Comparison of ENCODE assay signal across 8 cellular contexts in the genomic region with DNA sequence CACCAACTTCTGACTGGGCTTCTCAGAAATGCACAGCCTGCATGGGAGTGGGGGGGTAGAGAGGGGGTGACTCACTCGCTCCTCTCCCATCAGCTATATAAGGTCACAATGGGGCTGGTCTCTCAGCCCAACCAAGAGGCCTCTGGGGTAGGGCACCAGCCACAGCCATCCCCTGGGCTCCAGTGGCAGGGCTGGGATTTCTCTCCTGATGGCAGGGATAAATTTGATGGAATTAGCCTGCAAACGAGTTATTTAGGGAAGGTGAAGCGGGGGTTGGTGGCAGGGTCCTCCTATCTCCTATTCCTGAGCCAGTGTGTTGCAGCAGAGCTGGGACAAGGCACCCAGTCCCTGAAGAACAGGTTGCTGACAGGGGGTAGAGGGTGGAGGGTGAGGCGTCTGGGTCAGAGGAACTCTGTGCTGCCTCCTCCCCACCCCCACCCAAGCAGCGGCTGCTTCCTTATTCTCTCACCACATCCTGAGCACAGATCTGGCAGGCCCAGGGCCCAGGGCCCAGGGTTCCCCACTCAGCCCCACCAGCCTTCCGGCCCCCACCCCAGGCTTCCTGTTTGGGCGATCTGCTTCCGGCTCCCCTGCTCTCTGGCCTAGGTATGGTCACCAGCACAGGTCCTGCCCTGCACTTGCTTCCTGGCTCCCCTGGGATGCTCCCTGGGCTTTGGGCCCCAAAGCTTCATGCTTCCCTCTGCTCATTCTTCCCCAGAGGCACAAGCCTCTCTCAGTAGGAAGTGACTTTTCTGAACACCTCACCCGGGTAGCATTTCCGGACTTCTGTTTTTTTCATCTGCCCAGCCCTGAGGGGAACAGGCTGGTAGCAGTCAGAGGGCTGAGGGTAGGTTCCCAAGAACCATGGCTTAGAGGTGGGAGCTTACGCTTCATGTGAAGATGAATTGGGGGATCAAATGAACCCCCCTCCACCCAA. TPM values are rescaled to one million over a fixed set of nuclear protein-coding genes. Genes with fewer than 3 reads are reported as not detected.
DNase-seq lines count a peak whose midpoint lies in the region; ATAC-seq and TF ChIP-seq lines count a peak whose summit lies in the region.

No MANE protein-coding gene starts in this region.

- peak overlapping the region; percentile 96; the same call in 2 of the 3 replicates for H2BK15ac ChIP-seq in IMR-90 (ENCODE audit: low read depth, low read length)

- peak overlapping the region; percentile 90 to 100 (median 98) for H3K4me2 ChIP-seq in BLaER1 treated with 17β-estradiol and CSF1 and Interleukin-3, amounts not matched to agents 10 nM and 100 nM
- peak overlapping the region; percentile 99 for H3K4me2 ChIP-seq in IMR-90 (ENCODE audit: low read depth, low read length)

- H4K5ac ChIP-seq in IMR-90 (ENCODE audit: low read depth, low read length): peak overlapping the region; percentile 61

- H2BK5ac ChIP-seq in IMR-90 (ENCODE audit: low read depth, low read length, poor library complexity, severe bottlenecking): peak overlapping the region; percentile 96

- H3K9me1 ChIP-seq in IMR-90 (ENCODE audit: insufficient read depth, low read length): no peaks in the 10 kb centered on the region

- peaks cover 58% of the 10 kb centered on the region for H3K4me1 Mint-ChIP-seq in WTC11

- POLR2A ChIA-PET in IMR-90 (lab: Charles Lee; ENCODE audit: unreplicated experiment): interaction anchor here (0.5 to 1.8 kb wide), 4 partner anchors 10 to 229 kb away, joined by 3 to 7 read pairs (median 5); partner anchors contain the start of gene DHX16
- POLR2A ChIA-PET in WTC11 (lab: Charles Lee): interaction anchor here (0.8 to 1.6 kb wide), 2 partner anchors 34 to 35 kb away, joined by 3 to 4 read pairs; partner anchors contain the start of gene MDC1

- TF ChIP-seq CTCF in IMR-90 (conservative IDR thresholded peaks at IDR 0.05; ENCODE audit: low read depth, low read length) (no peak), WTC11 (IDR thresholded peaks at IDR 0.05) (no peak), breast epithelium (IDR thresholded peaks at IDR 0.05) (no peak)

- H3K14ac ChIP-seq in IMR-90 (replicated peaks; ENCODE audit: low read depth, low read length): peak overlapping the region; percentile 100

- WGBS in IMR-90 (ENCODE audit: extremely low coverage in 2 of 2, insufficient read length in 1 of 2), 2 experiments: no CpG with 5 or more reads among the region's 11 CpGs

- peak overlapping the region; percentile 95 for H2AK9ac ChIP-seq in IMR-90 (replicated peaks; ENCODE audit: low read depth, low read length, poor library complexity)

- dilution Hi-C loops in IMR-90 (cut with HindIII; ENCODE audit: low sequenced_read_pairs, unreplicated experiment): no loop called here

- H3K27ac ChIP-seq in BLaER1 treated with 17β-estradiol and CSF1 and Interleukin-3, amounts not matched to agents 10 nM and 100 nM: peak overlapping the region; percentile 78 to 100 (median 99)
- H3K27ac ChIP-seq in IMR-90 (ENCODE audit: insufficient read depth, low read length) (peak overlapping the region; percentile 100), breast epithelium (peak overlapping the region; percentile 96 to 97)

- H3K36me3 ChIP-seq in BLaER1 treated with 17β-estradiol and CSF1 and Interleukin-3, amounts not matched to agents 10 nM and 100 nM: peaks cover 43 to 74% (median 71%) of the 10 kb centered on the region in 11 experiments
- peaks cover 54% of the 10 kb centered on the region for H3K36me3 ChIP-seq in IMR-90 (ENCODE audit: control insufficient read depth, insufficient read depth, low read length)
- no peaks in the 10 kb centered on the region for H3K36me3 ChIP-seq in breast epithelium

- H3K27me3 Mint-ChIP-seq in WTC11 (ENCODE audit: low read depth): no peaks in the 10 kb centered on the region

- intact Hi-C loops in IMR-90 (cut with micrococcal nuclease) (loop anchor here (1.0 to 5.0 kb wide), 3 partner anchors 39 to 405 kb away; no protein-coding TSS in a partner anchor), breast epithelium (cut with DNase I; ENCODE audit: low total_unique reads) (loop anchor here (2.0 kb wide), 1 partner anchor 40 kb away; no protein-coding TSS in a partner anchor)

- H2AFZ ChIP-seq in IMR-90 (replicated peaks; ENCODE audit: low read length, poor library complexity): peak overlapping the region; percentile 59

- peaks cover 60 to 84% (median 75%) of the 10 kb centered on the region in 11 experiments for H4K20me1 ChIP-seq in BLaER1 treated with 17β-estradiol and CSF1 and Interleukin-3, amounts not matched to agents 10 nM and 100 nM
- peaks cover 80% of the 10 kb centered on the region for H4K20me1 ChIP-seq in IMR-90 (ENCODE audit: insufficient read depth, low read length)

- BruUV-seq in IMR-90 (replicated peaks; lab: Mats Ljungman, UMichigan): TSS peak; percentile 93

- H2BK20ac ChIP-seq in IMR-90 (ENCODE audit: low read depth, low read length): peak overlapping the region; percentile 55

- peak overlapping the region; percentile 99 for H4K91ac ChIP-seq in IMR-90 (ENCODE audit: insufficient read depth, low read depth, low read length)

- H3K4me3 Mint-ChIP-seq in WTC11: peak overlapping the region; percentile 54

- CTCF ChIA-PET in IMR-90 (lab: Yijun Ruan, JAX): interaction anchor here (2.0 kb wide), 1 partner anchor 41 kb away, joined by 8 read pairs; no protein-coding TSS in a partner anchor
- CTCF ChIA-PET in WTC11 (lab: Charles Lee): interaction anchor here (0.6 to 9.7 kb wide), 7 partner anchors 10 to 229 kb away, joined by 3 to 131 read pairs (median 6); partner anchors contain the start of genes DHX16 and MDC1

- H3K27ac Mint-ChIP-seq in WTC11: peak overlapping the region; percentile 84

- peak; percentile 5; the same call in 1 of the 2 replicates for TF ChIP-seq RAD21 in IMR-90 (IDR thresholded peaks at IDR 0.05; ENCODE audit: low read length)

- peak overlapping the region; percentile 88 for H2BK120ac ChIP-seq in IMR-90 (ENCODE audit: low read depth, low read length)

- peak overlapping the region; percentile 100 for H3K56ac ChIP-seq in IMR-90 (ENCODE audit: extremely low read depth, insufficient read depth, low read length)

- H3K36me3 Mint-ChIP-seq in WTC11: peaks cover 4% of the 10 kb centered on the region

- peaks cover 0 to 35% of the 10 kb centered on the region in 2 experiments; a peak in 3 of 4 replicates for H3K79me1 ChIP-seq in IMR-90 (ENCODE audit: low read depth in 1 of 2, low read length in 2 of 2)

- no peaks in the 10 kb centered on the region for H3K27me3 ChIP-seq in BLaER1 treated with 17β-estradiol and CSF1 and Interleukin-3, amounts not matched to agents 10 nM and 100 nM
- H3K27me3 ChIP-seq in IMR-90 (ENCODE audit: control insufficient read depth, insufficient read depth, low read length): no peaks in the 10 kb centered on the region
- H3K27me3 ChIP-seq in breast epithelium: no peaks in the 10 kb centered on the region

- peak overlapping the region; percentile 90 to 96 for H4K8ac ChIP-seq in IMR-90 (ENCODE audit: low read depth in 2 of 2, low read length in 2 of 2)

- ATAC-seq in GM21367 (IDR thresholded peaks at IDR 0.05; ENCODE audit: unreplicated experiment): peak; percentile 29
- peak; percentile 63 for ATAC-seq in IMR-90 (ENCODE audit: low read depth)
- ATAC-seq in WTC11: peak; percentile 10

- no peaks in the 10 kb centered on the region for H3K9me3 Mint-ChIP-seq in WTC11

- H3K18ac ChIP-seq in IMR-90 (ENCODE audit: low read depth, low read length): peak overlapping the region; percentile 92

- H3K9ac ChIP-seq in BLaER1 treated with 17β-estradiol and CSF1 and Interleukin-3, amounts not matched to agents 10 nM and 100 nM: peak overlapping the region; percentile 91 to 100 (median 99)
- H3K9ac ChIP-seq in IMR-90 (ENCODE audit: low read depth, low read length): peak overlapping the region; percentile 100

- H3K9me3 ChIP-seq in BLaER1 treated with 17β-estradiol and CSF1 and Interleukin-3, amounts not matched to agents 10 nM and 100 nM (replicated peaks in 1 of 11): no peaks in the 10 kb centered on the region
- no peaks in the 10 kb centered on the region for H3K9me3 ChIP-seq in IMR-90 (ENCODE audit: control insufficient read depth, insufficient read depth, low read length)
- H3K9me3 ChIP-seq in breast epithelium: no peaks in the 10 kb centered on the region

- peak overlapping the region; percentile 100 for H3K23ac ChIP-seq in IMR-90 (ENCODE audit: low read depth, low read length)

- peaks cover 15 to 43% (median 38%) of the 10 kb centered on the region in 10 experiments for H3K4me1 ChIP-seq in BLaER1 treated with 17β-estradiol and CSF1 and Interleukin-3, amounts not matched to agents 10 nM and 100 nM
- peaks cover 14% of the 10 kb centered on the region for H3K4me1 ChIP-seq in IMR-90 (ENCODE audit: control insufficient read depth, insufficient read depth, low read length)
- H3K4me1 ChIP-seq in breast epithelium: peaks cover 7 to 11% of the 10 kb centered on the region in 2 donors

- H2AK5ac ChIP-seq in IMR-90 (ENCODE audit: low read depth, low read length): peak overlapping the region; percentile 98

- H3K4ac ChIP-seq in IMR-90 (ENCODE audit: low read depth, low read length): peak overlapping the region; percentile 98

- in situ Hi-C loops in IMR-90 (cut with MboI; ENCODE audit: low sequenced_read_pairs): loop anchor here (5.0 kb wide), 1 partner anchor 40 kb away; the partner anchor contains the start of gene TUBB

- DNase-seq in IMR-90: peak; percentile 95
- peak; percentile 42 for DNase-seq in WTC11 (ENCODE audit: low spot score)
- DNase-seq in breast epithelium (ENCODE audit: low spot score in 2 of 2): peak in 1 of 2 donors; percentile 79
- DNase-seq in kidney tubule cell (ENCODE audit: low spot score): peak; percentile 89
- DNase-seq in stimulated activated CD4-positive, alpha-beta T cell treated with anti-CD3 and anti-CD28 coated beads, Interleukin-15, amount 100 ng/mL, for 24 hours: peak; percentile 89
- DNase-seq in NCI-H146 (lab: John Stamatoyannopoulos, UW): no peak

- H3K4me3 ChIP-seq in BLaER1 treated with 17β-estradiol and CSF1 and Interleukin-3, amounts not matched to agents 10 nM and 100 nM: peak overlapping the region; percentile 83 to 100 (median 96)
- H3K4me3 ChIP-seq in IMR-90 (ENCODE audit: insufficient read depth, low read depth, low read length) (peak overlapping the region; percentile 97), breast epithelium (peak overlapping the region; percentile 76 to 82 (median 82))

- peak; percentile 97 for TF ChIP-seq POLR2A in IMR-90 (IDR thresholded peaks at IDR 0.05; ENCODE audit: low read depth, low read length)
- TF ChIP-seq POLR2A in breast epithelium (IDR thresholded peaks at IDR 0.05): no peak

RNA-seq across cellular contexts. Expression of gene PPP1R18, which starts 4.0 kb away (rescaled TPM):
- total RNA-seq in IMR-90 (2012; rRNA removed) (31.9 and 32.8 TPM in 2 replicates), WTC11 (2021) (25.6 to 36.5 TPM (median 26.2 TPM) in 3 replicates), breast epithelium (10 to 100 TPM; 18.3 to 41.6 (median 20.0) TPM)
- polyA plus RNA-seq in IMR-90 (2012; rRNA removed): 129 and 134 TPM in 2 replicates
- 129 and 140 TPM in 2 replicates for polyA plus RNA-seq in IMR-90 (2012; cell fraction: cytosol; rRNA removed)
- polyA plus RNA-seq in IMR-90 (2012; cell fraction: nucleus; rRNA removed; ENCODE audit: low replicate concordance): 114 and 118 TPM in 2 replicates

RNA-seq across cellular contexts. Expression of gene NRM, which starts 8.3 kb away (rescaled TPM):
- total RNA-seq in IMR-90 (2012; rRNA removed): 1.7 and 2.2 TPM in 2 replicates
- polyA plus RNA-seq in IMR-90 (2012; rRNA removed): 27.0 and 29.1 TPM in 2 replicates
- 21.0 and 21.9 TPM in 2 replicates for polyA plus RNA-seq in IMR-90 (2012; cell fraction: cytosol; rRNA removed)
- polyA plus RNA-seq in IMR-90 (2012; cell fraction: nucleus; rRNA removed; ENCODE audit: low replicate concordance): 15.5 and 15.8 TPM in 2 replicates
- 31.2 to 33.3 TPM (median 31.3 TPM) in 3 replicates for total RNA-seq in WTC11 (2021)
- 1 to 10 TPM; 1.8 to 4.0 (median 2.3) TPM for total RNA-seq in breast epithelium

RNA-seq across cellular contexts. Expression of gene DHX16, which starts 9.6 kb away (rescaled TPM):
- total RNA-seq in IMR-90 (2012; rRNA removed): 43.9 and 48.4 TPM in 2 replicates
- 47.9 and 48.3 TPM in 2 replicates for polyA plus RNA-seq in IMR-90 (2012; rRNA removed)
- 31.6 and 38.3 TPM in 2 replicates for polyA plus RNA-seq in IMR-90 (2012; cell fraction: cytosol; rRNA removed)
- 89.6 and 98.6 TPM in 2 replicates for polyA plus RNA-seq in IMR-90 (2012; cell fraction: nucleus; rRNA removed; ENCODE audit: low replicate concordance)
- 27.3 to 32.2 TPM (median 30.6 TPM) in 3 replicates for total RNA-seq in WTC11 (2021)
- 10 to 100 TPM; 23.5 to 35.3 (median 26.2) TPM for total RNA-seq in breast epithelium

RNA-seq across cellular contexts. Expression of gene MDC1, which starts 34.6 kb away (rescaled TPM):
- total RNA-seq in IMR-90 (2012; rRNA removed): 3.6 and 4.5 TPM in 2 replicates
- polyA plus RNA-seq in IMR-90 (2012; rRNA removed): 12.1 and 12.4 TPM in 2 replicates
- 6.0 and 8.0 TPM in 2 replicates for polyA plus RNA-seq in IMR-90 (2012; cell fraction: cytosol; rRNA removed)
- polyA plus RNA-seq in IMR-90 (2012; cell fraction: nucleus; rRNA removed; ENCODE audit: low replicate concordance): 30.2 and 33.9 TPM in 2 replicates
- total RNA-seq in WTC11 (2021): 95.9 to 100 TPM (median 97.9 TPM) in 3 replicates
- 10 to 100 TPM in 2 of 3 donors, 1 to 10 TPM in 1; 8.5 to 14.9 (median 13.4) TPM for total RNA-seq in breast epithelium

RNA-seq across cellular contexts. Expression of gene C6orf136, which starts 35.5 kb away (rescaled TPM):
- total RNA-seq in IMR-90 (2012; rRNA removed) (1.1 and 1.4 TPM in 2 replicates), WTC11 (2021) (21.8 to 26.5 TPM (median 25.5 TPM) in 3 replicates), breast epithelium (10 to 100 TPM in 2 of 3 donors, 1 to 10 TPM in 1; 9.6 to 19.0 (median 16.1) TPM)
- polyA plus RNA-seq in IMR-90 (2012; rRNA removed): 11.7 and 12.8 TPM in 2 replicates
- polyA plus RNA-seq in IMR-90 (2012; cell fraction: cytosol; rRNA removed): 10.8 and 15.8 TPM in 2 replicates
- polyA plus RNA-seq in IMR-90 (2012; cell fraction: nucleus; rRNA removed; ENCODE audit: low replicate concordance): 30.4 and 39.8 TPM in 2 replicates

Comparison
In these comparisons a context has a peak if more than half of its experiments do, and no peak if none do; other contexts are left out.
1. ATAC-seq: peak in every context shown above with its lines; median percentile 63 in IMR-90; 29 in GM21367; 10 in WTC11.